8 cellular contexts compared by ENCODE assay signal in genomic region chr7:151705744-151706567, GRCh38.
A peak's percentile ranks its signal among the peaks of the same experiment; 100 is the strongest.
DNase-seq lines count a peak whose midpoint lies in the region; ATAC-seq and TF ChIP-seq lines count a peak whose summit lies in the region.

No MANE protein-coding gene starts in this region.

- H4K20me1 ChIP-seq in MM.1S (ENCODE audit: insufficient read depth, low read length): no peaks in the 10 kb centered on the region

- no peaks in the 10 kb centered on the region for H3K9me2 ChIP-seq in MM.1S (replicated peaks; ENCODE audit: insufficient read depth, low read length)

- intact Hi-C loops in testis (cut with DNase I; ENCODE audit: low total_unique reads): no loop called here

- H3K4me1 Mint-ChIP-seq in activated naive CD8-positive, alpha-beta T cell treated with anti-CD3 and anti-CD28 coated beads, Interleukin-2, amount 50 U/mL, for 24 hours: no peaks in the 10 kb centered on the region

- no peak for TF ChIP-seq POLR2A in testis (IDR thresholded peaks at IDR 0.05)

- WGBS in testis, 2 donors: 61 to 67% methylated on average over 10 of the region's 10 CpGs

- DNase-seq in NCI-H748 (lab: John Stamatoyannopoulos, UW; ENCODE audit: unreplicated experiment) (peak; percentile 12), NCI-H748 treated with DMSO at 0.1 percent for 48 hours (lab: John Stamatoyannopoulos, UW) (no peak), MM.1S (peak; percentile 42), testis (peak; percentile 25), HK-2 (ENCODE audit: unreplicated experiment) (no peak)
- DNase-seq in activated naive CD8-positive, alpha-beta T cell treated with anti-CD3 and anti-CD28 coated beads, Interleukin-2, amount 50 U/mL, for 24 hours: peak; percentile 27

- H3K36me3 ChIP-seq in MM.1S (replicated peaks; ENCODE audit: insufficient read depth, low read length): no peaks in the 10 kb centered on the region
- no peaks in the 10 kb centered on the region for H3K36me3 ChIP-seq in iPS-18a (ENCODE audit: control insufficient read depth, low read depth, low read length)
- no peaks in the 10 kb centered on the region for H3K36me3 ChIP-seq in testis (ENCODE audit: low read depth, missing control alignments)

- H3K4me3 Mint-ChIP-seq in activated naive CD8-positive, alpha-beta T cell treated with anti-CD3 and anti-CD28 coated beads, Interleukin-2, amount 50 U/mL, for 24 hours: no peak overlapping the region

- H3K27ac Mint-ChIP-seq in activated naive CD8-positive, alpha-beta T cell treated with anti-CD3 and anti-CD28 coated beads, Interleukin-2, amount 50 U/mL, for 24 hours: no peak overlapping the region

- no peaks in the 10 kb centered on the region for H3K27me3 Mint-ChIP-seq in activated naive CD8-positive, alpha-beta T cell treated with anti-CD3 and anti-CD28 coated beads, Interleukin-2, amount 50 U/mL, for 24 hours

- ATAC-seq in activated naive CD8-positive, alpha-beta T cell treated with anti-CD3 and anti-CD28 coated beads, Interleukin-2, amount 50 U/mL, for 24 hours: no peak
- ATAC-seq in GM21390 (IDR thresholded peaks at IDR 0.05; ENCODE audit: unreplicated experiment): no peak

- TF ChIP-seq CTCF in MM.1S (IDR thresholded peaks at IDR 0.05; ENCODE audit: low read length): peak; percentile 61
- TF ChIP-seq CTCF in testis (IDR thresholded peaks at IDR 0.05): peak in 2 of 3 experiments; percentile 23 to 39

- H2AFZ ChIP-seq in MM.1S (ENCODE audit: low read length): peak overlapping the region; percentile 32; the same call in 1 of the 2 replicates

- H3K27me3 ChIP-seq in MM.1S (replicated peaks; ENCODE audit: insufficient read depth, low read length) (peaks cover 28% of the 10 kb centered on the region; the same call in 1 of the 2 replicates), iPS-18a (ENCODE audit: control insufficient read depth, insufficient read depth, low read length) (peaks cover 3% of the 10 kb centered on the region), testis (no peaks in the 10 kb centered on the region)

- H3F3A ChIP-seq in MM.1S (ENCODE audit: insufficient read depth, low read length): no peaks in the 10 kb centered on the region

- no peaks in the 10 kb centered on the region for H3K4me1 ChIP-seq in MM.1S (ENCODE audit: low read length)
- no peaks in the 10 kb centered on the region for H3K4me1 ChIP-seq in iPS-18a (ENCODE audit: control insufficient read depth, low read depth, low read length)
- H3K4me1 ChIP-seq in testis: peaks cover 11% of the 10 kb centered on the region

- peak overlapping the region; percentile 32 for H3K4me2 ChIP-seq in MM.1S (ENCODE audit: low read depth, low read length)

- no peaks in the 10 kb centered on the region for H3K36me3 Mint-ChIP-seq in activated naive CD8-positive, alpha-beta T cell treated with anti-CD3 and anti-CD28 coated beads, Interleukin-2, amount 50 U/mL, for 24 hours (ENCODE audit: low read depth)

- no peak overlapping the region for H3K27ac ChIP-seq in MM.1S (ENCODE audit: low read length)
- H3K27ac ChIP-seq in iPS-18a (ENCODE audit: low read length): no peak overlapping the region
- no peak overlapping the region for H3K27ac ChIP-seq in testis

- H3K4me3 ChIP-seq in MM.1S (ENCODE audit: low read length): no peak overlapping the region
- H3K4me3 ChIP-seq in iPS-18a (ENCODE audit: low read length): peak overlapping the region; percentile 42
- no peak overlapping the region for H3K4me3 ChIP-seq in testis

- no peaks in the 10 kb centered on the region for H3K9me3 ChIP-seq in MM.1S (replicated peaks; ENCODE audit: insufficient read depth, low read length)
- no peaks in the 10 kb centered on the region for H3K9me3 ChIP-seq in iPS-18a (ENCODE audit: control insufficient read depth, low read depth, low read length)
- H3K9me3 ChIP-seq in testis: no peaks in the 10 kb centered on the region

- H3K9ac ChIP-seq in MM.1S (ENCODE audit: low read length): no peak overlapping the region
- H3K9ac ChIP-seq in iPS-18a (ENCODE audit: low read length): no peak overlapping the region

- H3K79me2 ChIP-seq in MM.1S (ENCODE audit: low read length): no peaks in the 10 kb centered on the region

- H3K9me3 Mint-ChIP-seq in activated naive CD8-positive, alpha-beta T cell treated with anti-CD3 and anti-CD28 coated beads, Interleukin-2, amount 50 U/mL, for 24 hours: no peaks in the 10 kb centered on the region

Comparison
In these comparisons a context has a peak if more than half of its experiments do, and no peak if none do; other contexts are left out.
1. DNase-seq: peak in NCI-H748 (single experiment), MM.1S (single experiment), activated naive CD8-positive, alpha-beta T cell treated with anti-CD3 and anti-CD28 coated beads, Interleukin-2, amount 50 U/mL, for 24 hours (single experiment) and testis (single experiment); none in NCI-H748 treated with DMSO at 0.1 percent for 48 hours (single experiment) and HK-2 (single experiment).